In genomic region chr18:55743701-55744100, GRCh38 we compare ENCODE assay signal across 31 cellular contexts.
"Had no signal": no experiment of that assay in that cellular context is flagged by ENCODE, and none has a peak within 500 bp of the region (broad histone marks: within the 10 kb centered on the region; RNA-seq: fewer than 3 reads in every experiment).

No MANE protein-coding gene starts in this region.

- H3K36me3 ChIP-seq: left ventricle myocardium inferior, pancreas, prostate gland, stomach, thyroid gland, upper lobe of right lung had no signal

- H3K27me3 Mint-ChIP-seq: stimulated activated naive B cell treated with anti-CD40 and anti-IgM and Interleukin-4, amounts not matched to agents 10 μg/mL and 1 μg/mL and 100 μg/mL, for 72 hours had no signal

- H3K4me3 Mint-ChIP-seq: immature natural killer cell; mesothelial cell of epicardium; naive B cell; natural killer cell; nephron progenitor cell; stimulated activated naive B cell treated with anti-CD40 and anti-IgM and Interleukin-4, amounts not matched to agents 10 μg/mL and 1 μg/mL and 100 μg/mL, for 72 hours had no signal

- H3K9me3 Mint-ChIP-seq: mesothelial cell of epicardium; naive B cell; nephron progenitor cell; stimulated activated naive B cell treated with anti-CD40 and anti-IgM and Interleukin-4, amounts not matched to agents 10 μg/mL and 1 μg/mL and 100 μg/mL, for 72 hours had no signal

- H3K4me1 Mint-ChIP-seq: immature natural killer cell; naive B cell; natural killer cell; stimulated activated naive B cell treated with anti-CD40 and anti-IgM and Interleukin-4, amounts not matched to agents 10 μg/mL and 1 μg/mL and 100 μg/mL, for 72 hours had no signal

- H3K4me1 ChIP-seq: left ventricle myocardium inferior, pancreas, prostate gland, stomach, testis, thyroid gland, upper lobe of right lung had no signal

- H3K27ac ChIP-seq: left ventricle myocardium inferior, pancreas, prostate gland, skin epidermis, stomach, testis, thyroid gland, upper lobe of right lung had no signal

- H3K27me3 ChIP-seq: pancreas, stomach, testis, thyroid gland, upper lobe of right lung had no signal

- H3K9me3 ChIP-seq: left ventricle myocardium inferior, pancreas, prostate gland, stomach, testis, thyroid gland, upper lobe of right lung had no signal

- H3K36me3 Mint-ChIP-seq: immature natural killer cell; mesothelial cell of epicardium; natural killer cell; stimulated activated naive B cell treated with anti-CD40 and anti-IgM and Interleukin-4, amounts not matched to agents 10 μg/mL and 1 μg/mL and 100 μg/mL, for 72 hours had no signal

- H3K27ac Mint-ChIP-seq: immature natural killer cell; mesothelial cell of epicardium; naive B cell; natural killer cell; stimulated activated naive B cell treated with anti-CD40 and anti-IgM and Interleukin-4, amounts not matched to agents 10 μg/mL and 1 μg/mL and 100 μg/mL, for 72 hours had no signal

- FAIRE-seq: islet of Langerhans, kidney, pancreas, urothelium cell line had no signal

- H3K4me3 ChIP-seq: left ventricle myocardium inferior, lung, pancreas, prostate gland, skin epidermis, stomach, testis, thyroid gland, upper lobe of right lung had no signal

- ATAC-seq: left colon; pancreas; right cardiac atrium; sciatic nerve; stimulated activated naive B cell treated with anti-CD40 and anti-IgM and Interleukin-4, amounts not matched to agents 10 μg/mL and 1 μg/mL and 100 μg/mL, for 72 hours; stimulated activated naive CD8-positive, alpha-beta T cell treated with anti-CD3 and anti-CD28 coated beads, Interleukin-15, Interleukin-2, amounts not matched to agents 100 U/mL and 50 U/mL, for 24 hours; upper lobe of right lung had no signal

- DNase-seq: hypothalamus; immature natural killer cell; kidney; left colon; left ventricle myocardium inferior; mesendoderm; naive B cell; natural killer cell; nephron progenitor cell; nucleus accumbens; pancreas; posterior cingulate gyrus; retina; right cardiac atrium; stimulated activated CD4-positive, alpha-beta T cell treated with anti-CD3 and anti-CD28 coated beads, Interleukin-12 subunit alpha, Interleukin-12 subunit beta, amount 100 ng/mL, for 4 hours; stimulated activated CD4-positive, alpha-beta T cell treated with anti-CD3 and anti-CD28 coated beads, Interleukin-15, amount 100 ng/mL, for 24 hours; stimulated activated CD4-positive, alpha-beta T cell treated with anti-CD3 and anti-CD28 coated beads, Interleukin-2, amount 100 ng/mL, for 24 hours; stimulated activated CD4-positive, alpha-beta T cell treated with anti-CD3 and anti-CD28 coated beads, Interleukin-4, amount 100 ng/mL, for 1 hour; stimulated activated naive B cell treated with anti-CD40 and anti-IgM and Interleukin-4, amounts not matched to agents 10 μg/mL and 1 μg/mL and 100 μg/mL, for 72 hours; stimulated activated naive CD8-positive, alpha-beta T cell treated with anti-CD3 and anti-CD28 coated beads, Interleukin-15, Interleukin-2, amounts not matched to agents 100 U/mL and 50 U/mL, for 24 hours; stomach; testis; thyroid gland; upper lobe of right lung had no signal
